ENCODE assay signal across 8 cellular contexts in the genomic region with DNA sequence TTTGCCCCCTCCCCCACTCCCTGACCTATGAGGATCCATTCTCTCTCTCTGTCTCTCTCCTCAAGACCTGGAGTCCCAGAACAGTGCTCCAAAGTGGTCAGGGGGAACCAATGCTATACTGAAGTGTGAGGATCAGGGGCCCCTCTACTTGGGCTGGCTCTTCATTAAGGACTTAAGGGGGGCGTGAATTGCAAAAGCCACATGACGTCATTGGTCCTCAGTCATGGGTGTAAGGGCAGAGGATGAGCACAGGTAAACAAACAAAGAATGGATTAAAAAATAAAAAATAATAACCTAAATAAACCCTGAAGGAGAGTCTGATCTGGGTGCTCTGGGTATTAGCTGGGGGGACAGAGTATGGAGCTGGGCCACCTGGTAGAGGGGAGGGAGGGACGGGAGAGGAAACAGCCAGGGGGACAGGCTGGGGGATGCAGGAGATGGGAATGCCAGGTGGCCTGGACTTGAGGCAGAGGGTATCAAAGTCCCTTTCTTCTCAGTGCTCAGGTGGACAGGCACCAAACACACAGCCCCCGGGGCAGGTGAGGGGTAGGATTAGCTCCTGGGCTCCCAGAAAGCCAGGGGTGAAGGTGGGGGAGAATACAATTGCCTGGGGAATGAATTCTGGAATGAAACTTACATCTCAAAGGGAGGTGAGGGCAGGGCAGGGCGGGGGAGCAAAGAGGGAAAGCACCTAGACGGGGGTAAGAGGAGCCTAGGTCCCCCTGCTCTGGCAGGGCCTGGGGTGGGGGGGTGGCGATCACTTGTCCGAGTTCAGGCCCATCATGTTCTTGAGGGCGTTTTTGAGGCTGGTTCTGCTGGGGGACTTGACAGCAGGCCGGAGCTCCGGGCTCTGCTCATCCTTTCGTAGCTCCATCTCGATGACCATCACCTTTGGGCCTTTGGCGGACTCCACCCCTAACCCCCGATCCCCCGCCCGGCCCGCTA. TPM values are rescaled to one million over a fixed set of nuclear protein-coding genes. Genes with fewer than 3 reads are reported as not detected.
DNase-seq lines count a peak whose midpoint lies in the region; ATAC-seq and TF ChIP-seq lines count a peak whose summit lies in the region.

No MANE protein-coding gene starts in this region.

- peaks cover 11 to 34% (median 18%) of the 10 kb centered on the region in 3 donors for H3K4me1 ChIP-seq in esophagus squamous epithelium
- peaks cover 4% of the 10 kb centered on the region for H3K4me1 ChIP-seq in parathyroid adenoma

- in situ Hi-C loops in G401 (cut with HindIII; ENCODE audit: low sequenced_read_pairs): no loop called here

- H3K79me2 ChIP-seq in parathyroid adenoma: no peaks in the 10 kb centered on the region

- no peak for ATAC-seq in HG02678 (IDR thresholded peaks at IDR 0.05; ENCODE audit: unreplicated experiment)
- no peak for ATAC-seq in GM21529 (IDR thresholded peaks at IDR 0.05; ENCODE audit: unreplicated experiment)

- H3K36me3 ChIP-seq in esophagus squamous epithelium: no peaks in the 10 kb centered on the region
- H3K36me3 ChIP-seq in parathyroid adenoma (ENCODE audit: control insufficient read depth, insufficient read depth, low read length): no peaks in the 10 kb centered on the region

- TF ChIP-seq CTCF in RWPE1 (conservative IDR thresholded peaks at IDR 0.05; ENCODE audit: low read depth) (no peak), esophagus squamous epithelium (IDR thresholded peaks at IDR 0.05) (no peak), parathyroid adenoma (IDR thresholded peaks at IDR 0.05) (no peak)

- no peak for TF ChIP-seq POLR2A in esophagus squamous epithelium (IDR thresholded peaks at IDR 0.05)

- 4 to 10% methylated on average over 13 to 14 of the region's 18 CpGs for WGBS in esophagus squamous epithelium, 2 donors

- CTCF ChIA-PET in RWPE1 (lab: Yijun Ruan, JAX): no interaction called here

- no peak overlapping the region for H3K9ac ChIP-seq in parathyroid adenoma

- POLR2A ChIA-PET in RWPE1 (lab: Yijun Ruan, JAX; ENCODE audit: low non-redundant PET): no interaction called here

- H3K27me3 ChIP-seq in esophagus squamous epithelium (peaks cover 0 to 5% (median 0%) of the 10 kb centered on the region in 4 donors), parathyroid adenoma (ENCODE audit: control insufficient read depth, insufficient read depth, low read length) (no peaks in the 10 kb centered on the region)

- DNase-seq in G401 (ENCODE audit: low spot score) (peak; percentile 6), RWPE1 (ENCODE audit: low spot score) (no peak), esophagus squamous epithelium (lab: John Stamatoyannopoulos, UW) (no peak), NCI-H2107 (lab: John Stamatoyannopoulos, UW) (no peak), NK-92 (lab: John Stamatoyannopoulos, UW; ENCODE audit: unreplicated experiment) (no peak)

- peak overlapping the region; percentile 85 for H2AFZ ChIP-seq in parathyroid adenoma

- intact Hi-C loops in esophagus squamous epithelium (cut with DNase I): no loop called here

- H3K4me3 ChIP-seq in esophagus squamous epithelium: peak overlapping the region; percentile 50 to 83 (median 74)
- peak overlapping the region; percentile 90 for H3K4me3 ChIP-seq in parathyroid adenoma (ENCODE audit: low read depth, low read length)

- peak overlapping the region; percentile 83 for H3K4me2 ChIP-seq in parathyroid adenoma (ENCODE audit: low read length)

- H3K27ac ChIP-seq in RWPE1 (peak overlapping the region; percentile 16; the same call in 1 of the 2 replicates), esophagus squamous epithelium (peak overlapping the region; percentile 47 to 78 (median 73)), parathyroid adenoma (peak overlapping the region; percentile 47)

- H3K9me3 ChIP-seq in esophagus squamous epithelium: no peaks in the 10 kb centered on the region
- no peaks in the 10 kb centered on the region for H3K9me3 ChIP-seq in parathyroid adenoma (ENCODE audit: control insufficient read depth, low read length)

RNA-seq across cellular contexts. Expression of gene MPZ, which starts 4.6 kb away (rescaled TPM):
- 0.68 TPM in 1 of 2 replicates, not detected in the other for total RNA-seq in G401 (2014; rRNA removed; shearing (Covaris generic))
- total RNA-seq in esophagus squamous epithelium: 1 to 10 TPM in 2 of 4 donors, under 1 TPM in 2; 0.75 to 1.4 (median 1.1) TPM

RNA-seq across cellular contexts. Expression of gene SDHC, which starts 9.0 kb away (rescaled TPM):
- 342 and 386 TPM in 2 replicates for total RNA-seq in G401 (2014; rRNA removed; shearing (Covaris generic))
- total RNA-seq in esophagus squamous epithelium: 100 to 1,000 TPM in 2 of 4 donors, 10 to 100 TPM in 2; 32.2 to 138 (median 70.1) TPM

RNA-seq across cellular contexts. Expression of gene PCP4L1, which starts 46.7 kb away (rescaled TPM):
- not detected in 2 replicates for total RNA-seq in G401 (2014; rRNA removed; shearing (Covaris generic))
- 10 to 100 TPM in 2 of 4 donors, 1 to 10 TPM in 2; 6.9 to 52.7 (median 9.6) TPM for total RNA-seq in esophagus squamous epithelium

Comparison
In these comparisons a context has a peak if more than half of its experiments do, and no peak if none do; other contexts are left out.
1. H3K27ac ChIP-seq: peak in every context shown above with its lines; median percentile 73 in esophagus squamous epithelium; 47 in parathyroid adenoma; 16 in RWPE1.